In genomic region chr17:31391496-31391949, GRCh38 we compare ENCODE assay signal across 8 cellular contexts. TPM values are rescaled to one million over a fixed set of nuclear protein-coding genes. Genes with fewer than 3 reads are reported as not detected.
DNase-seq lines count a peak whose midpoint lies in the region; ATAC-seq and TF ChIP-seq lines count a peak whose summit lies in the region.

A gene with protein sequence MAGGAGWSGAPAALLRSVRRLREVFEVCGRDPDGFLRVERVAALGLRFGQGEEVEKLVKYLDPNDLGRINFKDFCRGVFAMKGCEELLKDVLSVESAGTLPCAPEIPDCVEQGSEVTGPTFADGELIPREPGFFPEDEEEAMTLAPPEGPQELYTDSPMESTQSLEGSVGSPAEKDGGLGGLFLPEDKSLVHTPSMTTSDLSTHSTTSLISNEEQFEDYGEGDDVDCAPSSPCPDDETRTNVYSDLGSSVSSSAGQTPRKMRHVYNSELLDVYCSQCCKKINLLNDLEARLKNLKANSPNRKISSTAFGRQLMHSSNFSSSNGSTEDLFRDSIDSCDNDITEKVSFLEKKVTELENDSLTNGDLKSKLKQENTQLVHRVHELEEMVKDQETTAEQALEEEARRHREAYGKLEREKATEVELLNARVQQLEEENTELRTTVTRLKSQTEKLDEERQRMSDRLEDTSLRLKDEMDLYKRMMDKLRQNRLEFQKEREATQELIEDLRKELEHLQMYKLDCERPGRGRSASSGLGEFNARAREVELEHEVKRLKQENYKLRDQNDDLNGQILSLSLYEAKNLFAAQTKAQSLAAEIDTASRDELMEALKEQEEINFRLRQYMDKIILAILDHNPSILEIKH (plus strand): TSS chr17:31391675. CDS start chr17:31391853, 178 bp downstream.

- no peak within 1 kb of the TSS for H3K27ac ChIP-seq in fibroblast of lung (ENCODE audit: insufficient read depth, low read length)

- no peaks in the 10 kb centered on the region for H3K4me1 ChIP-seq in fibroblast of lung (ENCODE audit: control insufficient read depth, extremely low read depth, insufficient read depth, low read length)

- no peaks in the 10 kb centered on the region for H3K36me3 Mint-ChIP-seq in neural crest cell (ENCODE audit: low read depth)

- peak within 1 kb of the TSS; percentile 87 for H3K4me3 Mint-ChIP-seq in neural crest cell

- no peaks in the 10 kb centered on the region for H3K79me2 ChIP-seq in fibroblast of lung (ENCODE audit: control insufficient read depth, insufficient read depth, low read length)

- no peaks in the 10 kb centered on the region for H3K9me3 ChIP-seq in fibroblast of lung (ENCODE audit: control insufficient read depth, insufficient read depth, low read depth, low read length)

- peaks cover 66% of the 10 kb centered on the region for H3K27me3 Mint-ChIP-seq in neural crest cell (ENCODE audit: low read depth)

- H2AFZ ChIP-seq in fibroblast of lung (ENCODE audit: low read length): no peak within 1 kb of the TSS

- H3K27ac Mint-ChIP-seq in neural crest cell (ENCODE audit: unreplicated experiment): no peak within 1 kb of the TSS

- TF ChIP-seq CTCF in fibroblast of lung (conservative IDR thresholded peaks at IDR 0.05 in 1 of 2, IDR thresholded peaks at IDR 0.05 in 1 of 2; ENCODE audit: low read depth in 1 of 2, low read length in 2 of 2) (no peak), neural crest cell (conservative IDR thresholded peaks at IDR 0.05) (no peak)

- H3K27me3 ChIP-seq in fibroblast of lung (ENCODE audit: control insufficient read depth, insufficient read depth, low read length): peaks cover 29% of the 10 kb centered on the region

- DNase-seq in NCI-H2081 (lab: John Stamatoyannopoulos, UW) (peak; percentile 17 to 23), NCI-H2081 treated with DMSO at 0.1 percent for 48 hours (lab: John Stamatoyannopoulos, UW) (no peak), fibroblast of lung (ENCODE audit: low read depth in 2 of 2) (peak; percentile 12 to 23), neural crest cell (ENCODE audit: low read depth, low spot score) (no peak), CD1c-positive myeloid dendritic cell (ENCODE audit: extremely low spot score) (no peak)
- DNase-seq in NK-92 treated with Interleukin-12 subunit alpha and Interleukin-12 subunit beta, amount 100 ng/mL, for 24 hours (lab: John Stamatoyannopoulos, UW): no peak

- H3K4me1 Mint-ChIP-seq in neural crest cell: peaks cover 18% of the 10 kb centered on the region

- H4K20me1 ChIP-seq in fibroblast of lung (ENCODE audit: control insufficient read depth, extremely low read depth, insufficient read depth, low read length): peaks cover 2% of the 10 kb centered on the region

- H3K36me3 ChIP-seq in fibroblast of lung (ENCODE audit: control insufficient read depth, insufficient read depth, low read length): no peaks in the 10 kb centered on the region

- H3K4me2 ChIP-seq in fibroblast of lung (ENCODE audit: extremely low read depth, insufficient read depth, low read length): peak within 1 kb of the TSS; percentile 23

- H3K9ac ChIP-seq in fibroblast of lung (ENCODE audit: insufficient read depth, low read length): no peak within 1 kb of the TSS

- H3K9me3 Mint-ChIP-seq in neural crest cell: no peaks in the 10 kb centered on the region

- peak within 1 kb of the TSS in 1 of 4 experiments; percentile 39 for H3K4me3 ChIP-seq in fibroblast of lung (replicated peaks in 1 of 4; ENCODE audit: control extremely low read depth in 1 of 4, insufficient read depth in 1 of 4, low read depth in 3 of 4, low read length in 4 of 4)

- ATAC-seq in GM19397 (IDR thresholded peaks at IDR 0.05; ENCODE audit: unreplicated experiment): no peak

- intact Hi-C loops in T-helper 2 cell treated with Interferon-gamma antibody and Interleukin-4, amounts not matched to agents 100 ng/mL and 5 ng/mL, for 36 hours (cut with micrococcal nuclease): no loop called here

RNA-seq across cellular contexts. Expression of the gene that starts here (rescaled TPM):
- 28.5 and 28.6 TPM in 2 replicates for total RNA-seq in T-helper 2 cell treated with Interferon-gamma antibody and Interleukin-4, amounts not matched to agents 100 ng/mL and 5 ng/mL, for 36 hours
- 0.66 and 1.8 TPM in 2 replicates for total RNA-seq in fibroblast of lung
- 0.14 and 0.16 TPM in 2 replicates for polyA plus RNA-seq in fibroblast of lung
- 0.27 and 0.43 TPM in 2 replicates for polyA plus RNA-seq in fibroblast of lung (2012)
- polyA minus RNA-seq in fibroblast of lung (ENCODE audit: low replicate concordance): 1.1 TPM in 1 of 2 replicates, not detected in the other
- 7.4 and 8.0 TPM in 2 replicates for total RNA-seq in neural crest cell

Comparison
In these comparisons a context has a peak if more than half of its experiments do, and no peak if none do; other contexts are left out.
1. DNase-seq: peak in NCI-H2081 (2 of 2) and fibroblast of lung (2 of 2); none in NCI-H2081 treated with DMSO at 0.1 percent for 48 hours (single experiment), neural crest cell (single experiment), NK-92 treated with Interleukin-12 subunit alpha and Interleukin-12 subunit beta, amount 100 ng/mL, for 24 hours (single experiment) and CD1c-positive myeloid dendritic cell (single experiment).